8 cellular contexts compared by ENCODE assay signal in genomic region chr5:6448622-6449464, GRCh38. TPM values are rescaled to one million over a fixed set of nuclear protein-coding genes. Genes with fewer than 3 reads are reported as not detected.
DNase-seq lines count a peak whose midpoint lies in the region; ATAC-seq, FAIRE-seq and TF ChIP-seq lines count a peak whose summit lies in the region.

TSS of gene UBE2QL1 (plus strand) at chr5:6448859. CDS start at chr5:6448894, 35 bp downstream.

- H3K9me3 Mint-ChIP-seq in activated T-helper 17 cell treated with anti-CD3 and anti-CD28 coated beads, Interleukin-2, amount 50 U/mL, for 72 hours: no peaks in the 10 kb centered on the region

- H3K9me3 ChIP-seq in left ventricle myocardium inferior (replicated peaks): no peaks in the 10 kb centered on the region

- H3K4me1 Mint-ChIP-seq in activated T-helper 17 cell treated with anti-CD3 and anti-CD28 coated beads, Interleukin-2, amount 50 U/mL, for 72 hours: peaks cover 5% of the 10 kb centered on the region

- peak within 1 kb of the TSS; percentile 63 for H3K4me3 Mint-ChIP-seq in activated T-helper 17 cell treated with anti-CD3 and anti-CD28 coated beads, Interleukin-2, amount 50 U/mL, for 72 hours

- no peak within 1 kb of the TSS for H3K27ac Mint-ChIP-seq in activated T-helper 17 cell treated with anti-CD3 and anti-CD28 coated beads, Interleukin-2, amount 50 U/mL, for 72 hours

- H3K4me3 ChIP-seq in left ventricle myocardium inferior: peak within 1 kb of the TSS; percentile 71
- peak within 1 kb of the TSS; percentile 30 for H3K4me3 ChIP-seq in retinal pigment epithelial cell (ENCODE audit: low read length)

- H3K36me3 Mint-ChIP-seq in activated T-helper 17 cell treated with anti-CD3 and anti-CD28 coated beads, Interleukin-2, amount 50 U/mL, for 72 hours (ENCODE audit: low read depth): peaks cover 6% of the 10 kb centered on the region

- DNase-seq in NCI-H1092 treated with DMSO at 0.1 percent for 48 hours (lab: John Stamatoyannopoulos, UW): peak; percentile 40
- DNase-seq in NCI-H1092 (lab: John Stamatoyannopoulos, UW): no peak
- peak; percentile 38 for DNase-seq in HTR-8/SVneo (ENCODE audit: insufficient read length, low spot score)
- DNase-seq in left ventricle myocardium inferior: no peak
- no peak for DNase-seq in retinal pigment epithelial cell (ENCODE audit: low read depth)
- DNase-seq in NAMALWA (ENCODE audit: low spot score): no peak
- DNase-seq in DMS153 treated with DMSO at 0.1 percent for 48 hours (lab: John Stamatoyannopoulos, UW; ENCODE audit: unreplicated experiment): no peak

- peak; percentile 9 for ATAC-seq in activated T-helper 17 cell treated with anti-CD3 and anti-CD28 coated beads, Interleukin-2, amount 50 U/mL, for 72 hours (replicated peaks)

- H3K36me3 ChIP-seq in left ventricle myocardium inferior: no peaks in the 10 kb centered on the region

- peaks cover 49% of the 10 kb centered on the region for H3K27me3 ChIP-seq in left ventricle myocardium inferior (ENCODE audit: low read depth)

- H3K27me3 Mint-ChIP-seq in activated T-helper 17 cell treated with anti-CD3 and anti-CD28 coated beads, Interleukin-2, amount 50 U/mL, for 72 hours: peaks cover 48% of the 10 kb centered on the region

- TF ChIP-seq CTCF in left ventricle myocardium inferior (IDR thresholded peaks at IDR 0.05; ENCODE audit: borderline replicate concordance) (no peak), retinal pigment epithelial cell (conservative IDR thresholded peaks at IDR 0.05; ENCODE audit: low read depth, low read length) (no peak)

- peak; percentile 74 for FAIRE-seq in HTR-8/SVneo (lab: Jason Lieb, UNC)

- intact Hi-C loops in left ventricle myocardium inferior (cut with micrococcal nuclease): no loop called here

- peaks cover 28% of the 10 kb centered on the region for H3K4me1 ChIP-seq in left ventricle myocardium inferior

- H3K27ac ChIP-seq in left ventricle myocardium inferior (replicated peaks): peak within 1 kb of the TSS; percentile 93

RNA-seq across cellular contexts. Expression of gene UBE2QL1, which starts in this region (rescaled TPM):
- total RNA-seq in activated T-helper 17 cell treated with anti-CD3 and anti-CD28 coated beads, Interleukin-2, amount 50 U/mL, for 72 hours: not detected
- total RNA-seq in left ventricle myocardium inferior: 25.5 TPM

Comparison
In these comparisons a context has a peak if more than half of its experiments do, and no peak if none do; other contexts are left out.
1. RNA of gene UBE2QL1 (total RNA-seq): 25.5 TPM in left ventricle myocardium inferior (single experiment); not detected in activated T-helper 17 cell treated with anti-CD3 and anti-CD28 coated beads, Interleukin-2, amount 50 U/mL, for 72 hours; every median in the first group is over 10 times any median in the second.
2. DNase-seq: peak in NCI-H1092 treated with DMSO at 0.1 percent for 48 hours (single experiment) and HTR-8/SVneo (single experiment); none in NCI-H1092 (single experiment), left ventricle myocardium inferior (single experiment), retinal pigment epithelial cell (single experiment), NAMALWA (single experiment) and DMS153 treated with DMSO at 0.1 percent for 48 hours (single experiment).
3. Peak in ATAC-seq in activated T-helper 17 cell treated with anti-CD3 and anti-CD28 coated beads, Interleukin-2, amount 50 U/mL, for 72 hours; RNA of the gene not detected or under 1 TPM.